In the genomic region with DNA sequence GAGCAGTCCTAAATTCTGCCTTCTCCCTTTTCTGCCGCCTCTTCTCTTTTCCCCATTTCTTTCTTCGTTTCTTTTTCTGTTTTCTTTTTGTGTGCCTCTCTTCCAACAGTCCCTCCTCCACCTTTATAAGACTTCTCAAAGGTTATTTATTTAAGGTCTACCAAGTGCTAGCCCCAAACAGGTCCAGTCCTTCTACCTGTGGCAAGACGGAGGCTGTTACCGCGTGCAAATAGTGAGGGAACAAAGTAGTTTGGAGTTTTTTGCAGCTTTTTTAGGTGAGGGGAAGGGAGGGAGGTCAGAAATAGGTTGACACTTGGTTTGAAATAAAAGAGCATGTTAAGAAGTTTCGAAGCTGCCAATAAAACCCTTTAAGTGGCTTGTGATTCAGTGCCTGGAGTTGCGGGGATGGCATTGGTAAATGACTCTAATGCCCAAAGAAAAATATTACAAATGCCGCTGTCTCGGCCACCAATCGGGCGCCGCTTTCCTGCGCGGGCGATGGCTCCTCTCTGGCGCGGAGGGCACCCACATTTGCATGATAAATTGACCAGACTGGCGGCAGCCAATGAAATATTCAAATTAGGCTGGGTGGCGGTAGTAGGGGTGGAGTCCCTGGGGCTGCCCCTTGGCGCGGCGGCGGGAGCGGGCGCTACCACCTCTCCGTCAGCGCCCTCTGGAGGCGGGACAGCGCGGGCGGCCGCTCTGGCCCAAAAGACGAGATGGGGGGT, we compare ENCODE assay signal across 9 cellular contexts. TPM values are rescaled to one million over a fixed set of nuclear protein-coding genes. Genes with fewer than 3 reads are reported as not detected.
DNase-seq lines count a peak whose midpoint lies in the region; ATAC-seq, FAIRE-seq and TF ChIP-seq lines count a peak whose summit lies in the region.
"Had no signal": no experiment of that assay in that cellular context is flagged by ENCODE, and none has a peak within 500 bp of the region (broad histone marks: within the 10 kb centered on the region; RNA-seq: fewer than 3 reads in every experiment).

No MANE protein-coding gene starts in this region.

- H3K27ac Mint-ChIP-seq in GM23338 = no peak overlapping the region
- peak overlapping the region; percentile 21 for H3K27ac Mint-ChIP-seq in activated CD4-positive, alpha-beta memory T cell treated with anti-CD3 and anti-CD28 coated beads, Interleukin-2, amount 10 ng/mL, durations not matched to agents 7 days and 5 days

- no peak for FAIRE-seq in GM12891 (lab: Jason Lieb, UNC)
- FAIRE-seq: GM12878 had no signal

- TF ChIP-seq POLR2A in esophagus muscularis mucosa (IDR thresholded peaks at IDR 0.05; ENCODE audit: low read depth) = no peak
- no peak for TF ChIP-seq POLR2A in GM12891 (IDR thresholded peaks at IDR 0.05; ENCODE audit: low read depth, low read length)

- ATAC-seq in GM23338 = peak; percentile 40
- ATAC-seq in psoas muscle = no peak
- ATAC-seq in HG03196 (IDR thresholded peaks at IDR 0.05; ENCODE audit: unreplicated experiment) = no peak
- ATAC-seq: GM12878 had no signal

- H3K4me1 ChIP-seq in GM23338 (ENCODE audit: insufficient read depth) (peaks cover 47% of the 10 kb centered on the region), esophagus muscularis mucosa (peaks cover 6 to 45% (median 26%) of the 10 kb centered on the region in 4 donors), psoas muscle (peaks cover 3% of the 10 kb centered on the region)

- peaks cover 64% of the 10 kb centered on the region for H3K27me3 ChIP-seq in GM23338 (ENCODE audit: insufficient read depth)
- peaks cover 0 to 18% (median 0%) of the 10 kb centered on the region in 4 donors for H3K27me3 ChIP-seq in esophagus muscularis mucosa
- H3K27me3 ChIP-seq in psoas muscle (ENCODE audit: insufficient read depth in 3 of 3, low read length in 2 of 3) = peaks cover 0 to 66% (median 28%) of the 10 kb centered on the region in 3 donors

- H3K9me3 Mint-ChIP-seq in GM23338 = peaks cover 2% of the 10 kb centered on the region; the same call in 1 of the 3 replicates
- no peaks in the 10 kb centered on the region for H3K9me3 Mint-ChIP-seq in activated CD4-positive, alpha-beta memory T cell treated with anti-CD3 and anti-CD28 coated beads, Interleukin-2, amount 10 ng/mL, durations not matched to agents 7 days and 5 days

- H3K36me3 Mint-ChIP-seq in GM23338 (ENCODE audit: low read depth) = peaks cover 2% of the 10 kb centered on the region; the same call in 1 of the 3 replicates
- peaks cover 4% of the 10 kb centered on the region for H3K36me3 Mint-ChIP-seq in activated CD4-positive, alpha-beta memory T cell treated with anti-CD3 and anti-CD28 coated beads, Interleukin-2, amount 10 ng/mL, durations not matched to agents 7 days and 5 days (ENCODE audit: low read depth)

- H3K4me3 Mint-ChIP-seq in GM23338 = peak overlapping the region; percentile 93
- no peak overlapping the region for H3K4me3 Mint-ChIP-seq in activated CD4-positive, alpha-beta memory T cell treated with anti-CD3 and anti-CD28 coated beads, Interleukin-2, amount 10 ng/mL, durations not matched to agents 7 days and 5 days

- TF ChIP-seq CTCF in GM23338 (conservative IDR thresholded peaks at IDR 0.05; ENCODE audit: low read depth in 2 of 2) (peak; percentile 76 to 81), esophagus muscularis mucosa (IDR thresholded peaks at IDR 0.05) (peak; percentile 28 to 64 (median 51)), psoas muscle (IDR thresholded peaks at IDR 0.05) (peak; percentile 12), GM10248 (IDR thresholded peaks at IDR 0.05; ENCODE audit: control extremely low read depth, extremely low read depth, low read depth, missing control alignments) (no peak)

- POLR2A ChIA-PET in activated CD4-positive, alpha-beta memory T cell treated with anti-CD3 and anti-CD28 coated beads, Interleukin-2, amount 10 ng/mL, durations not matched to agents 7 days and 5 days (lab: Charles Lee) = interaction anchor here (0.5 kb wide), 1 partner anchor 38 kb away, joined by 3 read pairs; no protein-coding TSS in a partner anchor
- POLR2A ChIA-PET in GM10248 (lab: Yijun Ruan, JAX) = no interaction called here

- H3K79me2 ChIP-seq in GM23338 (replicated peaks; ENCODE audit: insufficient read depth) = no peaks in the 10 kb centered on the region

- DNase-seq in GM23338 (ENCODE audit: low spot score) (peak; percentile 80), esophagus muscularis mucosa (ENCODE audit: extremely low spot score) (no peak), psoas muscle (peak; percentile 30 to 58), GM19238 (ENCODE audit: insufficient read length, low spot score) (no peak), GM12891 (ENCODE audit: insufficient read length, low spot score) (no peak), GM10248 (ENCODE audit: extremely low spot score) (no peak)
- peak; percentile 62 for DNase-seq in activated CD4-positive, alpha-beta memory T cell treated with anti-CD3 and anti-CD28 coated beads, Interleukin-2, amount 10 ng/mL, durations not matched to agents 7 days and 5 days

- H3K9me3 ChIP-seq in esophagus muscularis mucosa = no peaks in the 10 kb centered on the region
- no peaks in the 10 kb centered on the region for H3K9me3 ChIP-seq in psoas muscle

- no peaks in the 10 kb centered on the region for H4K20me1 ChIP-seq in GM23338 (replicated peaks; ENCODE audit: insufficient read depth)

- CTCF ChIA-PET in activated CD4-positive, alpha-beta memory T cell treated with anti-CD3 and anti-CD28 coated beads, Interleukin-2, amount 10 ng/mL, durations not matched to agents 7 days and 5 days (lab: Charles Lee) = interaction anchor here (0.8 to 1.7 kb wide), 2 partner anchors 302 to 688 kb away, joined by 3 to 7 read pairs; no protein-coding TSS in a partner anchor
- CTCF ChIA-PET in GM10248 (lab: Yijun Ruan, JAX) = no interaction called here

- H2AFZ ChIP-seq in GM23338 = no peak overlapping the region

- peaks cover 5% of the 10 kb centered on the region; the same call in 1 of the 2 replicates for H3K9me2 ChIP-seq in GM23338 (ENCODE audit: insufficient read depth)

- H3K4me2 ChIP-seq in GM23338 = peak overlapping the region; percentile 98

- no peak for TF ChIP-seq EP300 in esophagus muscularis mucosa (IDR thresholded peaks at IDR 0.05)

- peak overlapping the region; percentile 83 for H3K4me3 ChIP-seq in GM23338
- peak overlapping the region; percentile 4 to 28 (median 14) for H3K4me3 ChIP-seq in esophagus muscularis mucosa
- H3K4me3 ChIP-seq in psoas muscle = no peak overlapping the region
- H3K4me3 ChIP-seq: GM12878 had no signal

- H3K27me3 Mint-ChIP-seq in GM23338 (ENCODE audit: insufficient read depth, low read depth, poor library complexity) = peaks cover 65% of the 10 kb centered on the region
- H3K27me3 Mint-ChIP-seq in activated CD4-positive, alpha-beta memory T cell treated with anti-CD3 and anti-CD28 coated beads, Interleukin-2, amount 10 ng/mL, durations not matched to agents 7 days and 5 days = peaks cover 74% of the 10 kb centered on the region

- H3K27ac ChIP-seq in GM23338 (ENCODE audit: low read depth) = no peak overlapping the region
- H3K27ac ChIP-seq in esophagus muscularis mucosa (replicated peaks in 1 of 4) = no peak overlapping the region
- no peak overlapping the region for H3K27ac ChIP-seq in psoas muscle

- peaks cover 10% of the 10 kb centered on the region; the same call in 1 of the 2 replicates for H3F3A ChIP-seq in GM23338 (replicated peaks; ENCODE audit: low read depth)

- WGBS in esophagus muscularis mucosa = 60% methylated on average over 33 of the region's 33 CpGs
- WGBS in psoas muscle, 3 donors = 53 to 73% (median 60%) methylated on average over 33 of the region's 33 CpGs

- intact Hi-C loops in esophagus muscularis mucosa (cut with DNase I) (loop anchor here (10.0 kb wide), 1 partner anchor 672 kb away; no protein-coding TSS in a partner anchor), psoas muscle (cut with DNase I) (loop anchor here in 1 of 2 donors (10.0 kb wide), 1 partner anchor 672 kb away; no protein-coding TSS in a partner anchor)

- peaks cover 46% of the 10 kb centered on the region for H3K4me1 Mint-ChIP-seq in GM23338
- H3K4me1 Mint-ChIP-seq in activated CD4-positive, alpha-beta memory T cell treated with anti-CD3 and anti-CD28 coated beads, Interleukin-2, amount 10 ng/mL, durations not matched to agents 7 days and 5 days = peaks cover 35% of the 10 kb centered on the region

- H3K36me3 ChIP-seq in GM23338 (ENCODE audit: insufficient read depth) (no peaks in the 10 kb centered on the region), esophagus muscularis mucosa (peaks cover 0 to 3% (median 0%) of the 10 kb centered on the region in 4 donors), psoas muscle (ENCODE audit: insufficient read depth in 1 of 2, low read depth in 1 of 2) (no peaks in the 10 kb centered on the region)

TF ChIP-seq in GM23338, 12 proteins besides CTCF, POLR2A, EP300 and RAD21 (continues in another document):
- no peak for TF ChIP-seq NANOG (IDR thresholded peaks at IDR 0.05; ENCODE audit: borderline replicate concordance)

TF ChIP-seq in GM12891, 5 proteins besides CTCF, POLR2A, EP300 and RAD21:
- TF ChIP-seq POLR2AphosphoS5 (IDR thresholded peaks at IDR 0.05; ENCODE audit: low read depth, low read length) (no peak), PAX5 (IDR thresholded peaks at IDR 0.05; ENCODE audit: insufficient read depth, low read length, severe bottlenecking) (no peak), POU2F2 (IDR thresholded peaks at IDR 0.05; ENCODE audit: low read depth, low read length) (no peak), TAF1 (IDR thresholded peaks at IDR 0.05; ENCODE audit: low read depth, low read length) (no peak), SPI1 (IDR thresholded peaks at IDR 0.05; ENCODE audit: low read depth, low read length) (no peak)

RNA-seq across cellular contexts. Expression of gene TSHZ3, which starts 7.5 kb away (rescaled TPM):
- total RNA-seq in GM23338 (2014; rRNA removed; shearing (Covaris generic)) = 8.7 and 8.9 TPM in 2 replicates
- polyA plus RNA-seq in GM23338 (2016; fragmentation: Nextera tagmentation; extraction: Ambion mirVana) (3.3 and 3.8 TPM in 2 replicates), psoas muscle (1 to 10 TPM in 1 of 3 donors, under 1 TPM in 2; 0.53 to 6.7 (median 0.65) TPM)
- 1 to 10 TPM; 3.0 to 4.2 TPM for total RNA-seq in activated CD4-positive, alpha-beta memory T cell treated with anti-CD3 and anti-CD28 coated beads, Interleukin-2, amount 10 ng/mL, durations not matched to agents 7 days and 5 days
- total RNA-seq in esophagus muscularis mucosa (10 to 100 TPM; 17.1 to 45.5 (median 24.6) TPM), psoas muscle (1 to 10 TPM; 1.1 to 2.4 (median 2.3) TPM)
- polyA plus RNA-seq in GM12891 (2012; ENCODE audit: low read depth, missing spikeins) = not detected
- polyA plus RNA-seq: GM12878 had no signal

Comparison
In these comparisons a context has a peak if more than half of its experiments do, and no peak if none do; other contexts are left out.
1. DNase-seq: peak in GM23338 (single experiment), activated CD4-positive, alpha-beta memory T cell treated with anti-CD3 and anti-CD28 coated beads, Interleukin-2, amount 10 ng/mL, durations not matched to agents 7 days and 5 days (single experiment) and psoas muscle (2 of 2); none in esophagus muscularis mucosa (single experiment), GM19238 (single experiment), GM12891 (single experiment) and GM10248 (single experiment).